Comparison of ENCODE assay signal across 8 cellular contexts in genomic region chr5:116766470-116766947, GRCh38.
DNase-seq lines count a peak whose midpoint lies in the region; ATAC-seq and TF ChIP-seq lines count a peak whose summit lies in the region.

No MANE protein-coding gene starts in this region.

- H3K36me3 Mint-ChIP-seq in brain (no peaks in the 10 kb centered on the region), osteocyte (ENCODE audit: unreplicated experiment) (no peaks in the 10 kb centered on the region), immature natural killer cell (no peaks in the 10 kb centered on the region)
- H3K36me3 Mint-ChIP-seq in CD8-positive, alpha-beta memory T cell = no peaks in the 10 kb centered on the region

- TF ChIP-seq CTCF in GM06990 (IDR thresholded peaks at IDR 0.05; ENCODE audit: insufficient read depth, low read length, poor library complexity, severe bottlenecking) (no peak), HL-60 (IDR thresholded peaks at IDR 0.05; ENCODE audit: insufficient read depth, low read length) (no peak), brain (conservative IDR thresholded peaks at IDR 0.05) (no peak), osteocyte (IDR thresholded peaks at IDR 0.05) (no peak)

- H3K27me3 Mint-ChIP-seq in brain = no peaks in the 10 kb centered on the region
- H3K27me3 Mint-ChIP-seq in osteocyte (ENCODE audit: unreplicated experiment) = no peaks in the 10 kb centered on the region
- H3K27me3 Mint-ChIP-seq in CD8-positive, alpha-beta memory T cell = peaks cover 0 to 4% of the 10 kb centered on the region in 2 donors
- H3K27me3 Mint-ChIP-seq in immature natural killer cell (ENCODE audit: low read depth in 3 of 3) = no peaks in the 10 kb centered on the region

- peak overlapping the region in 1 of 5 experiments; percentile 50 for H3K4me3 Mint-ChIP-seq in brain
- no peak overlapping the region for H3K4me3 Mint-ChIP-seq in osteocyte (ENCODE audit: unreplicated experiment)
- no peak overlapping the region for H3K4me3 Mint-ChIP-seq in CD8-positive, alpha-beta memory T cell
- no peak overlapping the region for H3K4me3 Mint-ChIP-seq in immature natural killer cell

- H3K27ac Mint-ChIP-seq in brain = peak overlapping the region in 3 of 5 experiments; percentile 75 to 94 (median 88)
- H3K27ac Mint-ChIP-seq in osteocyte (ENCODE audit: unreplicated experiment) = peak overlapping the region; percentile 78
- H3K27ac Mint-ChIP-seq in CD8-positive, alpha-beta memory T cell = no peak overlapping the region
- H3K27ac Mint-ChIP-seq in immature natural killer cell = no peak overlapping the region

- no peaks in the 10 kb centered on the region for H3K9me3 ChIP-seq in CD8-positive, alpha-beta memory T cell (ENCODE audit: low read length)

- H3K36me3 ChIP-seq in GM06990 (ENCODE audit: control insufficient read depth, insufficient read depth, low read length) = no peaks in the 10 kb centered on the region
- H3K36me3 ChIP-seq in CD8-positive, alpha-beta memory T cell (ENCODE audit: insufficient read depth, low read length) = no peaks in the 10 kb centered on the region

- DNase-seq in GM06990 (ENCODE audit: extremely low read depth, insufficient read length) = peak; percentile 54
- peak; percentile 1 to 10 for DNase-seq in HL-60 (ENCODE audit: low read depth in 1 of 2, low spot score in 1 of 2)
- no peak for DNase-seq in osteocyte (ENCODE audit: extremely low spot score, unreplicated experiment)
- no peak for DNase-seq in CD8-positive, alpha-beta memory T cell
- DNase-seq in immature natural killer cell = no peak
- DNase-seq in G401 (ENCODE audit: low spot score) = no peak

- no peaks in the 10 kb centered on the region for H3K4me1 ChIP-seq in CD8-positive, alpha-beta memory T cell (ENCODE audit: insufficient read depth, low read length)

- ATAC-seq in GM21423 (IDR thresholded peaks at IDR 0.05; ENCODE audit: unreplicated experiment) = peak; percentile 47

- H3K27ac ChIP-seq in HL-60 (replicated peaks) = no peak overlapping the region
- H3K27ac ChIP-seq in CD8-positive, alpha-beta memory T cell (ENCODE audit: low read depth, low read length) = no peak overlapping the region

- H3K27me3 ChIP-seq in GM06990 (replicated peaks; ENCODE audit: control insufficient read depth, insufficient read depth, low read length) (no peaks in the 10 kb centered on the region), HL-60 (ENCODE audit: insufficient read depth, poor library complexity, severe bottlenecking) (no peaks in the 10 kb centered on the region)
- no peaks in the 10 kb centered on the region for H3K27me3 ChIP-seq in CD8-positive, alpha-beta memory T cell (ENCODE audit: insufficient read depth, low read length, poor library complexity, severe bottlenecking)

- peaks cover 0 to 2% (median 0%) of the 10 kb centered on the region in 5 experiments for H3K9me3 Mint-ChIP-seq in brain
- no peaks in the 10 kb centered on the region for H3K9me3 Mint-ChIP-seq in osteocyte (ENCODE audit: unreplicated experiment)
- H3K9me3 Mint-ChIP-seq in CD8-positive, alpha-beta memory T cell = no peaks in the 10 kb centered on the region
- H3K9me3 Mint-ChIP-seq in immature natural killer cell = peaks cover 0 to 5% (median 0%) of the 10 kb centered on the region in 6 donors

- peaks cover 35% of the 10 kb centered on the region for H3K4me1 Mint-ChIP-seq in brain
- H3K4me1 Mint-ChIP-seq in osteocyte (ENCODE audit: unreplicated experiment) = peaks cover 47% of the 10 kb centered on the region
- no peaks in the 10 kb centered on the region for H3K4me1 Mint-ChIP-seq in CD8-positive, alpha-beta memory T cell
- no peaks in the 10 kb centered on the region for H3K4me1 Mint-ChIP-seq in immature natural killer cell

- POLR2A ChIA-PET in CD8-positive, alpha-beta memory T cell (lab: Charles Lee) = no interaction called here

- H3K4me3 ChIP-seq in GM06990 (replicated peaks; ENCODE audit: low read depth, low read length) (no peak overlapping the region), HL-60 (replicated peaks; ENCODE audit: insufficient read depth, low read length) (no peak overlapping the region)
- no peak overlapping the region for H3K4me3 ChIP-seq in CD8-positive, alpha-beta memory T cell (ENCODE audit: low read length)

- CTCF ChIA-PET in CD8-positive, alpha-beta memory T cell (lab: Charles Lee) = no interaction called here

- in situ Hi-C loops in G401 (cut with HindIII; ENCODE audit: low sequenced_read_pairs) = no loop called here

Comparison
In these comparisons a context has a peak if more than half of its experiments do, and no peak if none do; other contexts are left out.
1. DNase-seq: peak in GM06990 (single experiment) and HL-60 (2 of 2); none in osteocyte (single experiment), CD8-positive, alpha-beta memory T cell (0 of 5), immature natural killer cell (0 of 3) and G401 (single experiment).
2. H3K27ac Mint-ChIP-seq: peak in brain (3 of 5) and osteocyte (single experiment); none in CD8-positive, alpha-beta memory T cell (0 of 8) and immature natural killer cell (0 of 6).